8 cellular contexts compared by ENCODE assay signal in the genomic region with DNA sequence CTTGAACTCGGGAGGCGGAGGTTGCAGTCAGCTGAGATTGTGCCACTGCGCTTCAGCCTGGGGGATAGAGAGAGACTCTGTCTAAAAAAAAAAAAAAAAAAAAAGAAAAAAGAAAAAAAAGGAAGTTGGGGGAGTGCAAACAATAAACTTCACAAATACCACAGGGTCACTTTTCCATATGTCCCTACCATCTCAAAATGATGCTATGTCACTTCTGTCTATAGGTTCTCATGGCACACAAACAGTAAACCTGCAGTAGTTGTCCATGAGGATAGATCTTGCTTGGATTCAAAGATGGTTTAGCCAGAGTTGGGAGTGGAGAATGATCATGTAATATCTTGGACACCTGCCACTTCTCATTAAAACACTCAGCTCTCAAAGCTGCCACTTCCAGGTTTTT. TPM values are rescaled to one million over a fixed set of nuclear protein-coding genes. Genes with fewer than 3 reads are reported as not detected.
DNase-seq lines count a peak whose midpoint lies in the region; ATAC-seq and TF ChIP-seq lines count a peak whose summit lies in the region.

No MANE protein-coding gene starts in this region.

- no peaks in the 10 kb centered on the region for H3F3A ChIP-seq in PC-3 (ENCODE audit: low read length, unreplicated experiment)

- peaks cover 14% of the 10 kb centered on the region; the same call in 1 of the 2 replicates for H3K4me1 ChIP-seq in PC-3 (ENCODE audit: insufficient read depth, low read length)

- CTCF ChIA-PET in PC-3 (lab: Charles Lee): no interaction called here

- H3K4me2 ChIP-seq in PC-3 (ENCODE audit: low read length): peak overlapping the region; percentile 75

- H3K27ac ChIP-seq in PC-3 (ENCODE audit: low read length): peak overlapping the region; percentile 43; the same call in 1 of the 2 replicates

- no peaks in the 10 kb centered on the region for H3K9me2 ChIP-seq in PC-3 (replicated peaks; ENCODE audit: low read length)

- H4K20me1 ChIP-seq in PC-3 (ENCODE audit: low read length): no peaks in the 10 kb centered on the region

- peaks cover 11% of the 10 kb centered on the region; the same call in 1 of the 2 replicates for H3K36me3 ChIP-seq in PC-3 (ENCODE audit: low read depth, low read length)

- H3K9me3 ChIP-seq in PC-3 (ENCODE audit: low read length): no peaks in the 10 kb centered on the region

- H2AFZ ChIP-seq in PC-3 (ENCODE audit: low read length): peak overlapping the region; percentile 75

- no peak for ATAC-seq in PC-3
- ATAC-seq in GM19467 (IDR thresholded peaks at IDR 0.05; ENCODE audit: unreplicated experiment): no peak
- no peak for ATAC-seq in left lobe of liver
- no peak for ATAC-seq in GM18861 (IDR thresholded peaks at IDR 0.05; ENCODE audit: unreplicated experiment)

- BruUV-seq in PC-3 (replicated peaks; lab: Mats Ljungman, UMichigan): no TSS peak

- intact Hi-C loops in PC-3 (cut with micrococcal nuclease): loop anchor here (2.0 kb wide), 1 partner anchor 36 kb away; no protein-coding TSS in a partner anchor

- H3K79me2 ChIP-seq in PC-3 (ENCODE audit: low read length): peaks cover 47% of the 10 kb centered on the region

- peak overlapping the region; percentile 92 for H3K9ac ChIP-seq in PC-3 (ENCODE audit: low read length)

- POLR2A ChIA-PET in PC-3 (lab: Charles Lee; ENCODE audit: unreplicated experiment): interaction anchor here (0.7 to 0.9 kb wide), 2 partner anchors 19 to 35 kb away, joined by 3 to 31 read pairs; a partner anchor contains a TSS

- H3K4me3 ChIP-seq in GM12865 (ENCODE audit: low read depth, low read length): peak overlapping the region; percentile 100
- H3K4me3 ChIP-seq in PC-3 (ENCODE audit: low read length): peak overlapping the region; percentile 87
- peak overlapping the region; percentile 100 for H3K4me3 ChIP-seq in epithelial cell of proximal tubule (ENCODE audit: low read depth, low read length)
- H3K4me3 ChIP-seq in retinal pigment epithelial cell (ENCODE audit: low read length): peak overlapping the region; percentile 99

- TF ChIP-seq CTCF in GM12865 (IDR thresholded peaks at IDR 0.05; ENCODE audit: insufficient read depth, low read depth, low read length, missing control alignments) (no peak), PC-3 (conservative IDR thresholded peaks at IDR 0.05; ENCODE audit: low read depth, low read length) (no peak), epithelial cell of proximal tubule (conservative IDR thresholded peaks at IDR 0.05; ENCODE audit: low read depth, low read length) (no peak), retinal pigment epithelial cell (conservative IDR thresholded peaks at IDR 0.05; ENCODE audit: low read depth, low read length) (no peak)

- DNase-seq in GM12865 (ENCODE audit: low read depth) (no peak), PC-3 (no peak), epithelial cell of proximal tubule (ENCODE audit: low read depth) (no peak), retinal pigment epithelial cell (ENCODE audit: low read depth) (no peak), NCI-H2107 treated with DMSO at 0.1 percent for 48 hours (lab: John Stamatoyannopoulos, UW; ENCODE audit: unreplicated experiment) (no peak), left lobe of liver (ENCODE audit: low spot score) (no peak)

- no peaks in the 10 kb centered on the region for H3K27me3 ChIP-seq in PC-3 (ENCODE audit: low read length)

RNA-seq across cellular contexts. Expression of a gene that starts 1.1 kb away (rescaled TPM):
- total RNA-seq in PC-3 (2014; rRNA removed): 48.3 and 48.7 TPM in 2 replicates
- 13.1 and 19.2 TPM in 2 replicates for total RNA-seq in epithelial cell of proximal tubule
- 8.7 TPM for total RNA-seq in left lobe of liver

RNA-seq across cellular contexts. Expression of a gene that starts 9.5 kb away (rescaled TPM):
- total RNA-seq in PC-3 (2014; rRNA removed): 168 and 208 TPM in 2 replicates
- total RNA-seq in epithelial cell of proximal tubule: 115 and 135 TPM in 2 replicates
- total RNA-seq in left lobe of liver: 205 TPM

RNA-seq across cellular contexts. Expression of a gene that starts 18.2 kb away (rescaled TPM):
- total RNA-seq in PC-3 (2014; rRNA removed) (9.3 and 22.5 TPM in 2 replicates), epithelial cell of proximal tubule (17.0 and 37.1 TPM in 2 replicates), left lobe of liver (15.1 TPM)

RNA-seq across cellular contexts. Expression of a gene that starts 35.2 kb away (rescaled TPM):
- total RNA-seq in PC-3 (2014; rRNA removed) (68.0 and 82.4 TPM in 2 replicates), epithelial cell of proximal tubule (24.8 and 32.3 TPM in 2 replicates), left lobe of liver (34.3 TPM)

RNA-seq across cellular contexts. Expression of a gene that starts 35.8 kb away (rescaled TPM):
- total RNA-seq in PC-3 (2014; rRNA removed): 31.4 and 35.4 TPM in 2 replicates
- 59.2 and 60.0 TPM in 2 replicates for total RNA-seq in epithelial cell of proximal tubule
- 155 TPM for total RNA-seq in left lobe of liver
